In genomic region chr1:159535907-159536306, GRCh38 we compare ENCODE assay signal across 4 cellular contexts. TPM values are rescaled to one million over a fixed set of nuclear protein-coding genes. Genes with fewer than 3 reads are reported as not detected.
"Had no signal": no experiment of that assay in that cellular context is flagged by ENCODE, and none has a peak within 500 bp of the region (broad histone marks: within the 10 kb centered on the region; RNA-seq: fewer than 3 reads in every experiment).

A gene with protein sequence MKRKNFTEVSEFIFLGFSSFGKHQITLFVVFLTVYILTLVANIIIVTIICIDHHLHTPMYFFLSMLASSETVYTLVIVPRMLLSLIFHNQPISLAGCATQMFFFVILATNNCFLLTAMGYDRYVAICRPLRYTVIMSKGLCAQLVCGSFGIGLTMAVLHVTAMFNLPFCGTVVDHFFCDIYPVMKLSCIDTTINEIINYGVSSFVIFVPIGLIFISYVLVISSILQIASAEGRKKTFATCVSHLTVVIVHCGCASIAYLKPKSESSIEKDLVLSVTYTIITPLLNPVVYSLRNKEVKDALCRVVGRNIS (minus strand): TSS chr1:159536007. CDS start chr1:159536007, 0 bp downstream.

- DNase-seq: GDM1, GF-D8 had no signal

- H3K4me3 ChIP-seq: GM12878 had no signal

RNA-seq across cellular contexts. Expression of the gene that starts here (rescaled TPM):
- total RNA-seq: G401, GM12878 had no signal
